9 cellular contexts compared by ENCODE assay signal in the genomic region with DNA sequence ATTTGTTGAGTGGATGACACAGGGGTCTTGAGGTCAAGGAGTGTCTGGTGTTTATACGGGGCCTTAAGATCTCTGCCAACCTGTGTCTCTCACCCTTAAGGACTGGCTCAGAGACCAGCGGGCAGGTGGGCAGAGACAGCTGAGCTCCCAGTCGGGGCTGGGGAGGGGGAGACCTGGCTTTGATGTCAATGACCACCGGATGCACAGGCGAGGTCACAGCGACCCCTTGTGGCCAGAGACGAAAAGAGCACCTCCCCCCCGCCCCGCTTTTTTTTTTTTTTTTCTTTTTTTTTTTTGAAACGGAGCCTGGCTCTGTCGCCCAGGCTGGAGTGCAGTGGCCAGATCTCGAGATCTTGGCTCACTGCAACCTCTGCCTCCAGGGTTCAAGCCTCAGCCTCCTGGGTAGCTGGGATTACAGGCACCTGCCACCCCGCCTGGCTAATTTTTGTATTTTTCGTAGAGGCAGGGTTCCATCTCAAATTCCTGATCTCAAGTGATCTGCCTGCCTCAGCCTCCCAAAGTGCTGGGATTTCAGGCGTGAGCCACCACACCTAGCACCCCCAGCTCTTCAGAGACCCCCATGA. TPM values are rescaled to one million over a fixed set of nuclear protein-coding genes. Genes with fewer than 3 reads are reported as not detected.
DNase-seq lines count a peak whose midpoint lies in the region; ATAC-seq and TF ChIP-seq lines count a peak whose summit lies in the region.
"Had no signal": no experiment of that assay in that cellular context is flagged by ENCODE, and none has a peak within 500 bp of the region (broad histone marks: within the 10 kb centered on the region; RNA-seq: fewer than 3 reads in every experiment).

No MANE protein-coding gene starts in this region.

- peak; percentile 54 to 67 (median 57) for TF ChIP-seq CTCF in transverse colon (IDR thresholded peaks at IDR 0.05)

- H3K36me3 Mint-ChIP-seq in immature natural killer cell = peaks cover 3 to 6% (median 4%) of the 10 kb centered on the region in 3 donors

- no peak overlapping the region for H3K4me3 ChIP-seq in transverse colon

- H3K4me1 Mint-ChIP-seq in immature natural killer cell = peaks cover 19 to 20% of the 10 kb centered on the region in 2 donors
- H3K4me1 Mint-ChIP-seq: activated B cell treated with CpG ODN at 0.5 μM for 24 hours had no signal

- H3K27me3 Mint-ChIP-seq in immature natural killer cell (ENCODE audit: low read depth in 3 of 3) = peaks cover 0 to 4% (median 1%) of the 10 kb centered on the region in 3 donors
- H3K27me3 Mint-ChIP-seq: activated B cell treated with CpG ODN at 0.5 μM for 24 hours had no signal

- H3K4me1 ChIP-seq in transverse colon = peaks cover 0 to 8% (median 0%) of the 10 kb centered on the region in 4 donors

- H3K27me3 ChIP-seq in transverse colon = no peaks in the 10 kb centered on the region

- WGBS in transverse colon (ENCODE audit: low coverage in 1 of 2), 2 donors = 29 to 83% methylated on average over 2 to 15 of the region's 15 CpGs

- in situ Hi-C loops in transverse colon (cut with MboI; ENCODE audit: low pct_ligation_motif_present in 1 of 4, low pct_unique_long_range_greater_than_20kb in 1 of 4, low sequenced_read_pairs in 3 of 4) = no loop called here

- TF ChIP-seq POLR2A in transverse colon (IDR thresholded peaks at IDR 0.05) = no peak

- H3K27ac Mint-ChIP-seq in immature natural killer cell = no peak overlapping the region
- H3K27ac Mint-ChIP-seq: activated B cell treated with CpG ODN at 0.5 μM for 24 hours had no signal

- H3K36me3 ChIP-seq in transverse colon = no peaks in the 10 kb centered on the region

- TF ChIP-seq EP300 in transverse colon (IDR thresholded peaks at IDR 0.05; ENCODE audit: low read depth) = no peak

- no peak for ATAC-seq in HG03045 (IDR thresholded peaks at IDR 0.05; ENCODE audit: unreplicated experiment)

- H3K9me3 ChIP-seq in transverse colon = no peaks in the 10 kb centered on the region

- no peak overlapping the region for H3K4me3 Mint-ChIP-seq in immature natural killer cell
- H3K4me3 Mint-ChIP-seq: activated B cell treated with CpG ODN at 0.5 μM for 24 hours had no signal

- DNase-seq in NCI-H748 (lab: John Stamatoyannopoulos, UW; ENCODE audit: unreplicated experiment) (peak; percentile 62), NCI-H748 treated with DMSO at 0.1 percent for 48 hours (lab: John Stamatoyannopoulos, UW) (no peak), Kasumi-1 (lab: John Stamatoyannopoulos, UW) (peak; percentile 1 to 23), immature natural killer cell (peak; percentile 29 to 31 (median 31)), transverse colon (no peak), SKM-1 treated with dmso at 0.1 percent for 144 hours (lab: John Stamatoyannopoulos, UW; ENCODE audit: unreplicated experiment) (no peak)
- peak; percentile 13 for DNase-seq in activated T-helper 9 cell treated with anti-CD3 and anti-CD28 coated beads, Interleukin-2, amount 50 U/mL, for 16 hours (ENCODE audit: low read depth)
- DNase-seq: activated B cell treated with CpG ODN at 0.5 μM for 24 hours had no signal

- no peak overlapping the region for H3K27ac ChIP-seq in transverse colon

- H3K9me3 Mint-ChIP-seq in immature natural killer cell = no peaks in the 10 kb centered on the region
- H3K9me3 Mint-ChIP-seq: activated B cell treated with CpG ODN at 0.5 μM for 24 hours had no signal

- intact Hi-C loops in transverse colon (cut with DNase I; ENCODE audit: low total_unique reads) = no loop called here

RNA-seq across cellular contexts. Expression of gene KLK14, which starts 12.1 kb away (rescaled TPM):
- not detected for polyA plus RNA-seq in immature natural killer cell
- total RNA-seq in transverse colon = under 1 TPM in 1 of 4 donors, not detected in 3; 0.82 TPM

RNA-seq across cellular contexts. Expression of gene CTU1, which starts 13.4 kb away (rescaled TPM):
- 1 to 10 TPM; 2.0 to 5.6 (median 5.0) TPM for polyA plus RNA-seq in immature natural killer cell
- total RNA-seq in transverse colon = 10 to 100 TPM in 1 of 4 donors, 1 to 10 TPM in 3; 3.4 to 35.4 (median 7.3) TPM

RNA-seq across cellular contexts. Expression of gene KLK13, which starts 29.9 kb away (rescaled TPM):
- polyA plus RNA-seq in immature natural killer cell = not detected
- 1 to 10 TPM in 1 of 4 donors, not detected in 3; 3.3 TPM for total RNA-seq in transverse colon
- total RNA-seq: activated B cell treated with CpG ODN at 0.5 μM for 24 hours had no signal

RNA-seq across cellular contexts. Expression of gene SIGLEC9, which starts 29.9 kb away (rescaled TPM):
- polyA plus RNA-seq in immature natural killer cell = 10 to 100 TPM in 2 of 3 donors, 1 to 10 TPM in 1; 6.2 to 16.8 (median 11.3) TPM
- total RNA-seq in transverse colon = 1 to 10 TPM in 2 of 4 donors, not detected in 2; 2.0 to 2.2 TPM

RNA-seq across cellular contexts. Expression of gene SIGLEC7, which starts 47.3 kb away (rescaled TPM):
- 100 to 1,000 TPM; 108 to 213 (median 129) TPM for polyA plus RNA-seq in immature natural killer cell
- 1 to 10 TPM in 1 of 4 donors, under 1 TPM in 1, not detected in 2; 0.82 to 2.1 TPM for total RNA-seq in transverse colon
- total RNA-seq: activated B cell treated with CpG ODN at 0.5 μM for 24 hours had no signal

Comparison
In these comparisons a context has a peak if more than half of its experiments do, and no peak if none do; other contexts are left out.
1. DNase-seq: peak in NCI-H748 (single experiment), Kasumi-1 (2 of 2), activated T-helper 9 cell treated with anti-CD3 and anti-CD28 coated beads, Interleukin-2, amount 50 U/mL, for 16 hours (single experiment) and immature natural killer cell (3 of 3); none in NCI-H748 treated with DMSO at 0.1 percent for 48 hours (single experiment), transverse colon (single experiment) and SKM-1 treated with dmso at 0.1 percent for 144 hours (single experiment).